ENCODE assay signal across 8 cellular contexts in the genomic region with DNA sequence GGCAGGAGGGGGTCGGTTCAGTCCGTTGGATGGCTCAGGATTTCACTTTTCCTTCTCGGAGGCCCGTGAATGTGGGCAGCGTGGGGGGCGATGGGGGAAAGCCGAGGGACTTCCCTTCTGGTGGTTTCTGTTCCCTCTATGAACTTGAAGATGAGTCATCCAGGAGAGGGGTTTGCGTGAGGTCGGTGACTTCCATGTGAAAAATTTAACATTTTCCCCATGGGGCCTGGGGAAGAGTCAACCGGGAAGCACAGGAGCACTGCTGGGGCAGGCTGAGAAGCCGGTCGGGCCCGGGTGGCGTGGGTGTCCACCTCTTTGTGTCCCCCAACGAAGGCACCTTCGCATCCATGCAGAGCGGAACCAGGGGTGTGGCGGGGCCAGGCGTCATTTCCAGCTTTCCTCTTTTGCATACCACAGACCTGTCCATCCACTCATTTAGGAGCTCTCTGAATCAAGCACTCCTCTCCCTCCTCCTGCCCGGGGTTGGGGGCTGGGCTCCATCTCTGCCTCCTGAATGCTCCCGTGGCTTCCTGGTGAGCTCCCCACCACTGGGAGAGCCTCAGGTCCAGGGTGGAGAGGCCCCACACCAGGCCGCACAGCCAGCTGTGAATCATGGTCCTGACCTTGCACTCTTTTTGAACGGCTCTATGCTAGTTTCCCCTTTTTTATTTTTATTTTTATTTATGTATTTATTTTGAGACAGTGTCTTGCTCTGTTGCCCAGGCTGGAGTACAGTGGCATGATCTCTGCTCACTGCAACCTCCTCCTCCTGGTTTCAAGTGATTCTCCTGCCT.
DNase-seq lines count a peak whose midpoint lies in the region; ATAC-seq and TF ChIP-seq lines count a peak whose summit lies in the region.

No MANE protein-coding gene starts in this region.

- H3K27ac Mint-ChIP-seq in stimulated activated memory B cell treated with anti-CD40 and anti-IgM and Interleukin-4, amounts not matched to agents 10 μg/mL and 1 μg/mL and 100 μg/mL, for 72 hours: peak overlapping the region; percentile 96

- peaks cover 39% of the 10 kb centered on the region for H3K36me3 Mint-ChIP-seq in stimulated activated memory B cell treated with anti-CD40 and anti-IgM and Interleukin-4, amounts not matched to agents 10 μg/mL and 1 μg/mL and 100 μg/mL, for 72 hours

- no peak for TF ChIP-seq CTCF in coronary artery (IDR thresholded peaks at IDR 0.05)
- TF ChIP-seq CTCF in RWPE1 (conservative IDR thresholded peaks at IDR 0.05; ENCODE audit: low read depth): no peak
- TF ChIP-seq CTCF in dorsolateral prefrontal cortex (IDR thresholded peaks at IDR 0.05 in 54 of 56, conservative IDR thresholded peaks at IDR 0.05 in 2 of 56; ENCODE audit: low read depth in 1 of 56, partially characterized antibody in 56 of 56): no peak

- H3K27me3 Mint-ChIP-seq in stimulated activated memory B cell treated with anti-CD40 and anti-IgM and Interleukin-4, amounts not matched to agents 10 μg/mL and 1 μg/mL and 100 μg/mL, for 72 hours: no peaks in the 10 kb centered on the region

- POLR2A ChIA-PET in RWPE1 (lab: Yijun Ruan, JAX; ENCODE audit: low non-redundant PET): no interaction called here

- intact Hi-C loops in dorsolateral prefrontal cortex (cut with DNase I): no loop called here

- H3K4me3 ChIP-seq in coronary artery (peak overlapping the region; percentile 16), dorsolateral prefrontal cortex (peak overlapping the region in 3 of 59 donors; percentile 5 to 17 (median 12))

- CTCF ChIA-PET in RWPE1 (lab: Yijun Ruan, JAX): interaction anchor here (0.8 kb wide), 1 partner anchor 79 kb away, joined by 3 read pairs; no protein-coding TSS in a partner anchor

- no peak overlapping the region for H3K27ac ChIP-seq in coronary artery
- H3K27ac ChIP-seq in RWPE1: no peak overlapping the region
- H3K27ac ChIP-seq in dorsolateral prefrontal cortex: no peak overlapping the region

- peak; percentile 97 for DNase-seq in NOMO-1 treated with DMSO at 0.1 percent for 48 hours (lab: John Stamatoyannopoulos, UW; ENCODE audit: unreplicated experiment)
- DNase-seq in coronary artery (ENCODE audit: low spot score): no peak
- DNase-seq in RWPE1 (ENCODE audit: low spot score): no peak
- DNase-seq in dorsolateral prefrontal cortex: no peak
- no peak for DNase-seq in NCI-H2196 (lab: John Stamatoyannopoulos, UW; ENCODE audit: unreplicated experiment)

- H3K27me3 ChIP-seq in dorsolateral prefrontal cortex: no peaks in the 10 kb centered on the region

- H3K4me1 Mint-ChIP-seq in stimulated activated memory B cell treated with anti-CD40 and anti-IgM and Interleukin-4, amounts not matched to agents 10 μg/mL and 1 μg/mL and 100 μg/mL, for 72 hours: peaks cover 93% of the 10 kb centered on the region

- peak overlapping the region; percentile 82 for H3K4me3 Mint-ChIP-seq in stimulated activated memory B cell treated with anti-CD40 and anti-IgM and Interleukin-4, amounts not matched to agents 10 μg/mL and 1 μg/mL and 100 μg/mL, for 72 hours

- ATAC-seq in GM18907 (IDR thresholded peaks at IDR 0.05; ENCODE audit: unreplicated experiment): peak; percentile 50
- ATAC-seq in HG02763 (IDR thresholded peaks at IDR 0.05; ENCODE audit: unreplicated experiment): peak; percentile 47
- peak; percentile 74 for ATAC-seq in stimulated activated memory B cell treated with anti-CD40 and anti-IgM and Interleukin-4, amounts not matched to agents 10 μg/mL and 1 μg/mL and 100 μg/mL, for 72 hours

- H3K9me3 Mint-ChIP-seq in stimulated activated memory B cell treated with anti-CD40 and anti-IgM and Interleukin-4, amounts not matched to agents 10 μg/mL and 1 μg/mL and 100 μg/mL, for 72 hours: peaks cover 4% of the 10 kb centered on the region
